In genomic region chr2:118865106-118865505, GRCh38 we compare ENCODE assay signal across 7 cellular contexts. TPM values are rescaled to one million over a fixed set of nuclear protein-coding genes. Genes with fewer than 3 reads are reported as not detected.
A peak's percentile ranks its signal among the peaks of the same experiment; 100 is the strongest.
DNase-seq lines count a peak whose midpoint lies in the region; ATAC-seq, FAIRE-seq and TF ChIP-seq lines count a peak whose summit lies in the region.

No MANE protein-coding gene starts in this region.

- DNase-seq in GM04504 (ENCODE audit: low read depth) (peak; percentile 32), GM20000 (ENCODE audit: low spot score) (peak; percentile 69), NCI-H774 (lab: John Stamatoyannopoulos, UW) (peak; percentile 3), bronchial epithelial cell (ENCODE audit: low read depth) (peak; percentile 56), lung microvascular endothelial cell (ENCODE audit: low read depth in 2 of 2) (peak; percentile 65 to 77)
- no peak for DNase-seq in stimulated activated CD4-positive, alpha-beta T cell treated with anti-CD3 and anti-CD28 coated beads, Interleukin-4, amount 100 ng/mL, for 24 hours

- peaks cover 6% of the 10 kb centered on the region for H3K27me3 ChIP-seq in bronchial epithelial cell (ENCODE audit: control insufficient read depth, insufficient read depth, low read length)

- no peaks in the 10 kb centered on the region for H3K36me3 ChIP-seq in bronchial epithelial cell (ENCODE audit: control insufficient read depth, insufficient read depth, low read length)

- H3K4me3 ChIP-seq in bronchial epithelial cell (ENCODE audit: low read depth, low read length): no peak overlapping the region

- FAIRE-seq in bronchial epithelial cell (lab: Jason Lieb, UNC): no peak

- TF ChIP-seq CTCF in GM20000 (IDR thresholded peaks at IDR 0.05; ENCODE audit: extremely low read depth, missing control alignments) (peak; percentile 75), bronchial epithelial cell (IDR thresholded peaks at IDR 0.05; ENCODE audit: insufficient read depth, low read length, severe bottlenecking) (peak; percentile 66)

- ATAC-seq in HG03432 (IDR thresholded peaks at IDR 0.05; ENCODE audit: unreplicated experiment): peak; percentile 97

RNA-seq across cellular contexts. Expression of gene EN1, which starts 17.7 kb away (rescaled TPM):
- total RNA-seq in bronchial epithelial cell: not detected in 2 replicates
- not detected in 2 replicates for total RNA-seq in lung microvascular endothelial cell
